In genomic region chr15:72229076-72229946, GRCh38 we compare ENCODE assay signal across 9 cellular contexts. TPM values are rescaled to one million over a fixed set of nuclear protein-coding genes. Genes with fewer than 3 reads are reported as not detected.
DNase-seq lines count a peak whose midpoint lies in the region; ATAC-seq and TF ChIP-seq lines count a peak whose summit lies in the region.
"Had no signal": no experiment of that assay in that cellular context is flagged by ENCODE, and none has a peak within 500 bp of the region (broad histone marks: within the 10 kb centered on the region; RNA-seq: fewer than 3 reads in every experiment).

No MANE protein-coding gene starts in this region.

- H3K4me1 Mint-ChIP-seq in CD4-positive, alpha-beta T cell (ENCODE audit: low read depth) = peaks cover 69% of the 10 kb centered on the region

- no peaks in the 10 kb centered on the region for H3K27me3 Mint-ChIP-seq in CD4-positive, alpha-beta T cell

- H3K4me1 ChIP-seq in psoas muscle = peaks cover 56% of the 10 kb centered on the region

- H3K4me3 Mint-ChIP-seq in CD4-positive, alpha-beta T cell = peak overlapping the region; percentile 97

- H3K36me3 Mint-ChIP-seq in CD4-positive, alpha-beta T cell (ENCODE audit: low read depth) = peaks cover 32% of the 10 kb centered on the region

- H3K27ac ChIP-seq in CD4-positive, alpha-beta T cell (ENCODE audit: low read depth, low read length) = peak overlapping the region; percentile 92
- H3K27ac ChIP-seq in psoas muscle = peak overlapping the region; percentile 99

- peak overlapping the region; percentile 93 for H3K4me3 ChIP-seq in Jurkat, Clone E6-1 (ENCODE audit: low read length)
- peak overlapping the region; percentile 99 for H3K4me3 ChIP-seq in psoas muscle

- H3K9me3 ChIP-seq in CD4-positive, alpha-beta T cell (ENCODE audit: control insufficient read depth, low read length) = no peaks in the 10 kb centered on the region
- no peaks in the 10 kb centered on the region for H3K9me3 ChIP-seq in psoas muscle

- intact Hi-C loops in CD4-positive, alpha-beta T cell (cut with DNase I, micrococcal nuclease) = loop anchor here (2.0 to 10.0 kb wide), 3 partner anchors 111 to 148 kb away; partner anchors contain the start of genes HEXA (in 2 of the 2), MYO9A (in 1 of the 2) and SENP8 (in 1 of the 2)
- intact Hi-C loops in psoas muscle (cut with DNase I) = no loop called here

- ATAC-seq in CD4-positive, alpha-beta T cell (ENCODE audit: poor library complexity) = peak; percentile 6
- no peak for ATAC-seq in psoas muscle
- no peak for ATAC-seq in GM21619 (IDR thresholded peaks at IDR 0.05; ENCODE audit: unreplicated experiment)
- ATAC-seq in HG02610 (IDR thresholded peaks at IDR 0.05; ENCODE audit: unreplicated experiment) = no peak
- ATAC-seq in GM18502 (IDR thresholded peaks at IDR 0.05; ENCODE audit: poor library complexity, unreplicated experiment) = no peak

- 4 to 11% (median 5%) methylated on average over 25 of the region's 25 CpGs for WGBS in psoas muscle, 3 donors

- DNase-seq in CD4-positive, alpha-beta T cell = peak in 5 of 10 experiments; percentile 7 to 39 (median 25)
- peak; percentile 60 for DNase-seq in Jurkat, Clone E6-1 (ENCODE audit: low read depth, low spot score)
- DNase-seq in activated T-cell treated with anti-CD3 and anti-CD28 coated beads for 24 hours (ENCODE audit: low read depth) = peak; percentile 30
- peak; percentile 77 for DNase-seq in fibroblast of peridontal ligament (ENCODE audit: extremely low read depth)
- peak in 1 of 2 donors; percentile 60 for DNase-seq in psoas muscle

- H3K27ac Mint-ChIP-seq in CD4-positive, alpha-beta T cell = peak overlapping the region; percentile 96

- H3K9me3 Mint-ChIP-seq in CD4-positive, alpha-beta T cell = no peaks in the 10 kb centered on the region

- POLR2A ChIA-PET in CD4-positive, alpha-beta T cell (lab: Charles Lee) = interaction anchor here (1.0 to 1.7 kb wide), 7 partner anchors 9 to 244 kb away, joined by 3 to 8 read pairs (median 5); partner anchors contain the start of genes MYO9A and SENP8

- CTCF ChIA-PET in CD4-positive, alpha-beta T cell (lab: Charles Lee) = interaction anchor here (1.5 to 3.5 kb wide), 3 partner anchors 10 to 30 kb away, joined by 3 to 14 read pairs (median 13); no protein-coding TSS in a partner anchor

- H3K36me3 ChIP-seq in psoas muscle (ENCODE audit: insufficient read depth in 1 of 2, low read depth in 1 of 2) = no peaks in the 10 kb centered on the region

- no peak for TF ChIP-seq CTCF in CD4-positive, alpha-beta T cell (IDR thresholded peaks at IDR 0.05)
- no peak for TF ChIP-seq CTCF in psoas muscle (IDR thresholded peaks at IDR 0.05)

- no peaks in the 10 kb centered on the region for H3K27me3 ChIP-seq in CD4-positive, alpha-beta T cell (ENCODE audit: control insufficient read depth, insufficient read depth, low read length)
- H3K27me3 ChIP-seq in psoas muscle (ENCODE audit: insufficient read depth in 3 of 3, low read length in 2 of 3) = no peaks in the 10 kb centered on the region

RNA-seq across cellular contexts. Expression of gene PKM, which starts 1.7 kb away (rescaled TPM):
- 100 to 1,000 TPM; 202 to 203 TPM for total RNA-seq in CD4-positive, alpha-beta T cell
- polyA plus RNA-seq in Jurkat, Clone E6-1 (2012; ENCODE audit: insufficient read depth, insufficient read length) = 1,111 TPM
- total RNA-seq in psoas muscle = 1,000 to 10,000 TPM in 1 of 4 donors, 100 to 1,000 TPM in 3; 513 to 1,170 (median 767) TPM
- 1,000 to 10,000 TPM in 2 of 3 donors, 100 to 1,000 TPM in 1; 909 to 1,135 (median 1,127) TPM for polyA plus RNA-seq in psoas muscle

RNA-seq across cellular contexts. Expression of gene GRAMD2A, which starts 31.7 kb away (rescaled TPM):
- not detected for total RNA-seq in CD4-positive, alpha-beta T cell
- polyA plus RNA-seq in Jurkat, Clone E6-1 (2012; ENCODE audit: insufficient read depth, insufficient read length) = 0.80 TPM
- not detected for total RNA-seq in psoas muscle
- polyA plus RNA-seq in psoas muscle = under 1 TPM in 1 of 3 donors, not detected in 2; 0.01 TPM
- total RNA-seq: RPMI7951 had no signal

RNA-seq across cellular contexts. Expression of gene PARP6, which starts 43.0 kb away (rescaled TPM):
- total RNA-seq in CD4-positive, alpha-beta T cell = 100 to 1,000 TPM; 128 to 133 TPM
- 79.2 TPM for polyA plus RNA-seq in Jurkat, Clone E6-1 (2012; ENCODE audit: insufficient read depth, insufficient read length)
- total RNA-seq in psoas muscle = 10 to 100 TPM; 46.1 to 83.2 (median 65.5) TPM
- 10 to 100 TPM; 48.5 to 81.1 (median 58.6) TPM for polyA plus RNA-seq in psoas muscle

Comparison
In these comparisons a context has a peak if more than half of its experiments do, and no peak if none do; other contexts are left out.
1. intact Hi-C loops: an anchor here in CD4-positive, alpha-beta T cell (2.0 to 10.0 kb wide); none called in psoas muscle.